Comparison of ENCODE assay signal across 8 cellular contexts in genomic region chr19:19775891-19776205, GRCh38. TPM values are rescaled to one million over a fixed set of nuclear protein-coding genes. Genes with fewer than 3 reads are reported as not detected.
DNase-seq lines count a peak whose midpoint lies in the region; ATAC-seq, FAIRE-seq and TF ChIP-seq lines count a peak whose summit lies in the region.

No MANE protein-coding gene starts in this region.

- SMC1A ChIA-PET in GM12878 (lab: Charles Lee; ENCODE audit: uncharacterized antibody, unreplicated experiment) = interaction anchor here (0.6 to 2.4 kb wide), 11 partner anchors 9 to 127 kb away, joined by 3 to 18 read pairs (median 6); partner anchors contain the start of genes ATP13A1, ZNF101, ZNF14 and ZNF253

- DNase-seq in activated CD4-positive, alpha-beta T cell treated with anti-CD3 and anti-CD28 coated beads, Interleukin-2, amount 10 ng/mL, durations not matched to agents 24 days and 14 days = no peak
- no peak for DNase-seq in activated CD4-positive, alpha-beta T cell treated with anti-CD3 and anti-CD28 coated beads, Interleukin-2, amount 50 U/mL, for 48 hours
- DNase-seq in GM12878 (ENCODE audit: low read depth, low spot score) (no peak), mesenchymal stem cell (no peak), urothelium cell line (ENCODE audit: low spot score) (peak; percentile 4), activated gamma-delta T cell (lab: John Stamatoyannopoulos, UW) (no peak), NCI-H526 (lab: John Stamatoyannopoulos, UW) (no peak)

- H3K4me1 Mint-ChIP-seq in activated CD4-positive, alpha-beta T cell treated with anti-CD3 and anti-CD28 coated beads, Interleukin-2, amount 10 ng/mL, durations not matched to agents 24 days and 14 days = peaks cover 24% of the 10 kb centered on the region

- H2BK12ac ChIP-seq in mesenchymal stem cell (ENCODE audit: low read length in 2 of 2) = no peak overlapping the region

- no peaks in the 10 kb centered on the region for H3K4me1 ChIP-seq in GM12878 (ENCODE audit: control insufficient read depth, insufficient read depth, low read length)
- H3K4me1 ChIP-seq in mesenchymal stem cell (ENCODE audit: control insufficient read depth, insufficient read depth, low read depth, low read length) = no peaks in the 10 kb centered on the region

- peak overlapping the region; percentile 24 for H2BK5ac ChIP-seq in mesenchymal stem cell (ENCODE audit: low read depth, low read length, poor library complexity, severe bottlenecking)

- H3K36me3 ChIP-seq in GM12878 (ENCODE audit: control insufficient read depth in 2 of 2, insufficient read depth in 2 of 2, low read length in 1 of 2) (peaks cover 0 to 5% of the 10 kb centered on the region in 2 experiments; a peak in 1 of 4 replicates), mesenchymal stem cell (ENCODE audit: control insufficient read depth in 1 of 2, insufficient read depth in 2 of 2, low read depth in 1 of 2, low read length in 2 of 2) (peaks cover 3 to 13% of the 10 kb centered on the region in 2 experiments)

- RAD21 ChIA-PET in GM12878 (lab: Charles Lee; ENCODE audit: unreplicated experiment) = interaction anchor here (0.7 to 2.3 kb wide), 8 partner anchors 43 to 244 kb away, joined by 3 to 16 read pairs (median 8); partner anchors contain the start of genes ZNF101, ZNF14, ZNF253 and ZNF506

- in situ Hi-C loops in GM12878 (cut with MboI) = loop anchor here (5.0 to 10.0 kb wide), 2 partner anchors 109 to 251 kb away; partner anchors contain the start of genes YJEFN3 and ZNF101

- POLR2A ChIA-PET in GM12878 (lab: Charles Lee) = interaction anchor here (0.8 to 2.1 kb wide), 10 partner anchors 43 to 138 kb away, joined by 3 to 12 read pairs (median 4); partner anchors contain the start of genes ZNF14, ZNF506 and ZNF93

- TF ChIP-seq POLR2A in GM12878 (IDR thresholded peaks at IDR 0.05; ENCODE audit: low read depth, low read length) = no peak

- no peak for FAIRE-seq in GM12878 (lab: Jason Lieb, UNC)
- FAIRE-seq in urothelium cell line (lab: Jason Lieb, UNC) = no peak

- TSS peak; percentile 92 for BruUV-seq in GM12878 (replicated peaks; lab: Mats Ljungman, UMichigan)

- H3K27ac Mint-ChIP-seq in activated CD4-positive, alpha-beta T cell treated with anti-CD3 and anti-CD28 coated beads, Interleukin-2, amount 10 ng/mL, durations not matched to agents 24 days and 14 days = peak overlapping the region; percentile 85

- ATAC-seq in HG03575 (IDR thresholded peaks at IDR 0.05; ENCODE audit: extremely low read depth, insufficient number of reproducible peaks, low FRiP score, unreplicated experiment) = peak; percentile 4
- ATAC-seq in GM12878 = peak; percentile 21

- CTCF ChIA-PET in GM12878 (lab: Yijun Ruan, JAX) = interaction anchor here (0.6 to 1.4 kb wide), 6 partner anchors 45 to 244 kb away, joined by 3 to 4 read pairs (median 4); partner anchors contain the start of genes ZNF253 and ZNF506

- no peaks in the 10 kb centered on the region for H3K27me3 ChIP-seq in GM12878 (replicated peaks in 1 of 2; ENCODE audit: control insufficient read depth in 2 of 2, insufficient read depth in 2 of 2, low read length in 1 of 2)
- no peaks in the 10 kb centered on the region for H3K27me3 ChIP-seq in mesenchymal stem cell (ENCODE audit: control insufficient read depth in 1 of 2, insufficient read depth in 1 of 2, low read length in 2 of 2)

- H3K4me2 ChIP-seq in GM12878 (ENCODE audit: control insufficient read depth, insufficient read depth) (peak overlapping the region; percentile 83), mesenchymal stem cell (ENCODE audit: low read length, poor library complexity, severe bottlenecking) (peak overlapping the region; percentile 72)

- peak overlapping the region in 1 of 2 experiments; percentile 19 for H3K4ac ChIP-seq in mesenchymal stem cell (ENCODE audit: low read depth in 1 of 2, low read length in 2 of 2)

- H3K4me3 Mint-ChIP-seq in activated CD4-positive, alpha-beta T cell treated with anti-CD3 and anti-CD28 coated beads, Interleukin-2, amount 10 ng/mL, durations not matched to agents 24 days and 14 days = peak overlapping the region; percentile 93

- H2AFZ ChIP-seq in GM12878 (ENCODE audit: control insufficient read depth, low read depth, low read length) (peak overlapping the region; percentile 63), mesenchymal stem cell (ENCODE audit: low read depth, low read length) (peak overlapping the region; percentile 6)

- H3K79me2 ChIP-seq in GM12878 (ENCODE audit: control insufficient read depth, insufficient read depth, low read length) = peaks cover 3% of the 10 kb centered on the region

- H3K9me3 ChIP-seq in GM12878 (replicated peaks; ENCODE audit: control insufficient read depth, insufficient read depth, low read length) = peaks cover 8% of the 10 kb centered on the region
- H3K9me3 ChIP-seq in mesenchymal stem cell (ENCODE audit: control insufficient read depth, low read length) = peaks cover 15% of the 10 kb centered on the region

- no peak overlapping the region for H3K23ac ChIP-seq in mesenchymal stem cell (ENCODE audit: low read length in 2 of 2)

- H2BK15ac ChIP-seq in mesenchymal stem cell (ENCODE audit: low read depth, poor library complexity, severe bottlenecking) = no peak overlapping the region

- H2BK120ac ChIP-seq in mesenchymal stem cell (ENCODE audit: low read depth, low read length) = no peak overlapping the region

- H3K18ac ChIP-seq in mesenchymal stem cell (ENCODE audit: low read depth in 1 of 2, low read length in 2 of 2) = peak overlapping the region; percentile 9 to 49

- TF ChIP-seq RAD21 in GM12878 (IDR thresholded peaks at IDR 0.05; ENCODE audit: insufficient read depth, low read depth, low read length) = no peak

- H4K91ac ChIP-seq in mesenchymal stem cell (ENCODE audit: low read length) = peak overlapping the region; percentile 24

- no peaks in the 10 kb centered on the region for H4K20me1 ChIP-seq in GM12878 (ENCODE audit: control insufficient read depth, insufficient read depth)

- no peak for TF ChIP-seq CTCF in GM12878 (IDR thresholded peaks at IDR 0.05 in 2 of 3, conservative IDR thresholded peaks at IDR 0.05 in 1 of 3; ENCODE audit: control insufficient read depth in 2 of 3, extremely low read depth in 1 of 3, insufficient read depth in 1 of 3, low read depth in 3 of 3, low read length in 3 of 3)

- H4K8ac ChIP-seq in mesenchymal stem cell (ENCODE audit: low read length) = peak overlapping the region; percentile 92

- H3K27ac ChIP-seq in GM12878 (ENCODE audit: control insufficient read depth, insufficient read depth) = peak overlapping the region; percentile 50
- peak overlapping the region; percentile 39 for H3K27ac ChIP-seq in mesenchymal stem cell (ENCODE audit: low read length, poor library complexity, severe bottlenecking)

- intact Hi-C loops in activated CD4-positive, alpha-beta T cell treated with anti-CD3 and anti-CD28 coated beads, Interleukin-2, amount 10 ng/mL, durations not matched to agents 24 days and 14 days (cut with micrococcal nuclease) = loop anchor here (1.0 to 2.0 kb wide), 4 partner anchors 43 to 108 kb away; partner anchors contain the start of genes ZNF101, ZNF14, ZNF253 and ZNF506
- intact Hi-C loops in GM12878 (cut with micrococcal nuclease; ENCODE audit: unreplicated experiment) = loop anchor here (2.0 kb wide), 1 partner anchor 107 kb away; the partner anchor contains the start of gene ZNF101

- no peak overlapping the region for H3K14ac ChIP-seq in mesenchymal stem cell (ENCODE audit: low read length in 2 of 2)

- 2% methylated on average over 11 of the region's 11 CpGs for WGBS in GM12878 (ENCODE audit: insufficient coverage, insufficient replicate concordance, low lambda C conversion rate, missing lambda C conversion rate)
- WGBS in mesenchymal stem cell = 7% methylated on average over 11 of the region's 11 CpGs

- no peak for TF ChIP-seq EP300 in GM12878 (IDR thresholded peaks at IDR 0.05; ENCODE audit: borderline replicate concordance in 1 of 2, control insufficient read depth in 1 of 2, low read depth in 2 of 2, low read length in 2 of 2)

- H3K9ac ChIP-seq in GM12878 (ENCODE audit: control insufficient read depth, insufficient read depth, low read length) (peak overlapping the region; percentile 64), mesenchymal stem cell (ENCODE audit: low read length) (peak overlapping the region; percentile 95)

- no peaks in the 10 kb centered on the region for H3K27me3 Mint-ChIP-seq in activated CD4-positive, alpha-beta T cell treated with anti-CD3 and anti-CD28 coated beads, Interleukin-2, amount 10 ng/mL, durations not matched to agents 24 days and 14 days

- H3K4me3 ChIP-seq in GM12878 (peak overlapping the region; percentile 78), mesenchymal stem cell (ENCODE audit: insufficient read depth in 1 of 2, low read depth in 1 of 2, low read length in 2 of 2) (peak overlapping the region; percentile 62 to 96)

- H3K36me3 Mint-ChIP-seq in activated CD4-positive, alpha-beta T cell treated with anti-CD3 and anti-CD28 coated beads, Interleukin-2, amount 10 ng/mL, durations not matched to agents 24 days and 14 days (ENCODE audit: low read depth) = peaks cover 30% of the 10 kb centered on the region

- no peak overlapping the region for H2AK5ac ChIP-seq in mesenchymal stem cell (ENCODE audit: low read length, severe bottlenecking)

- peaks cover 18% of the 10 kb centered on the region for H3K9me3 Mint-ChIP-seq in activated CD4-positive, alpha-beta T cell treated with anti-CD3 and anti-CD28 coated beads, Interleukin-2, amount 10 ng/mL, durations not matched to agents 24 days and 14 days

- peaks cover 21% of the 10 kb centered on the region for H3K79me1 ChIP-seq in mesenchymal stem cell (replicated peaks; ENCODE audit: low read length, poor library complexity, severe bottlenecking)

RNA-seq across cellular contexts. Expression of gene ZNF14, which starts 42.9 kb away (rescaled TPM):
- total RNA-seq in activated CD4-positive, alpha-beta T cell treated with anti-CD3 and anti-CD28 coated beads, Interleukin-2, amount 10 ng/mL, durations not matched to agents 24 days and 14 days = 4.7 and 4.8 TPM in 2 replicates
- 16.4 and 16.8 TPM in 2 replicates for total RNA-seq in GM12878 (2013; cell fraction: nucleolus; rRNA removed)
- total RNA-seq in GM12878 (2014; rRNA removed) = 4.6 and 5.0 TPM in 2 replicates
- total RNA-seq in GM12878 (2014; rRNA removed; fragmentation: Illumina TruSeq; extraction: Trizol) = 6.7 and 7.1 TPM in 2 replicates
- 3.1 and 3.3 TPM in 2 replicates for total RNA-seq in GM12878 (2021)
- 3.0 TPM for polyA plus RNA-seq in GM12878 (2011; ENCODE audit: low read depth)
- 5.5 and 8.9 TPM in 2 replicates for polyA plus RNA-seq in GM12878 (2011; rRNA removed)
- 2.1 and 2.5 TPM in 2 replicates for polyA plus RNA-seq in GM12878 (2011; cell fraction: cytosol; rRNA removed)
- 2.5 and 2.6 TPM in 2 replicates for polyA plus RNA-seq in GM12878 (2011; cell fraction: nucleus; rRNA removed)
- polyA plus RNA-seq in GM12878 (2012) = 3.1 and 4.9 TPM in 2 replicates
- 4.6 and 6.4 TPM in 2 replicates for polyA plus RNA-seq in GM12878 (2014; fragmentation: Illumina TruSeq; extraction: Trizol)
- polyA plus RNA-seq in GM12878 (2014; fragmentation: Nextera tagmentation; extraction: Ambion mirVana) = 1 to 10 TPM; 3.1 to 3.8 TPM
- polyA plus RNA-seq in GM12878 (2014; rRNA removed) = 2.5 and 2.8 TPM in 2 replicates
- 1 to 10 TPM; 6.7 to 7.2 TPM for polyA plus RNA-seq in GM12878 (2016; fragmentation: Nextera tagmentation; extraction: Ambion mirVana)
- 4.5 and 6.1 TPM in 2 replicates for polyA minus RNA-seq in GM12878 (2011; rRNA and poly(A)+ RNA removed)
- polyA minus RNA-seq in GM12878 (2011; cell fraction: cytosol; rRNA and poly(A)+ RNA removed) = 1.6 and 2.5 TPM in 2 replicates
- polyA minus RNA-seq in GM12878 (2011; cell fraction: nucleus; rRNA and poly(A)+ RNA removed) = 1.8 and 2.8 TPM in 2 replicates
- 1.3 TPM for polyA plus RNA-seq in mesenchymal stem cell (2013, experiment 1 of 2)
- polyA plus RNA-seq in mesenchymal stem cell (2013, experiment 2 of 2) = 1.3 TPM

RNA-seq across cellular contexts. Expression of gene ZNF506, which starts 45.7 kb away (rescaled TPM):
- total RNA-seq in activated CD4-positive, alpha-beta T cell treated with anti-CD3 and anti-CD28 coated beads, Interleukin-2, amount 10 ng/mL, durations not matched to agents 24 days and 14 days = 13.3 and 16.2 TPM in 2 replicates
- 235 and 244 TPM in 2 replicates for total RNA-seq in GM12878 (2013; cell fraction: nucleolus; rRNA removed)
- total RNA-seq in GM12878 (2014; rRNA removed) (8.0 and 12.0 TPM in 2 replicates), GM12878 (2014; rRNA removed; fragmentation: Illumina TruSeq; extraction: Trizol) (11.7 and 12.0 TPM in 2 replicates), GM12878 (2021) (8.6 and 8.8 TPM in 2 replicates)
- 4.7 TPM for polyA plus RNA-seq in GM12878 (2011; ENCODE audit: low read depth)
- polyA plus RNA-seq in GM12878 (2011; rRNA removed) (5.9 and 10.2 TPM in 2 replicates), GM12878 (2014; fragmentation: Illumina TruSeq; extraction: Trizol) (7.2 and 8.7 TPM in 2 replicates), GM12878 (2014; fragmentation: Nextera tagmentation; extraction: Ambion mirVana) (1 to 10 TPM; 3.5 to 4.0 TPM), GM12878 (2014; rRNA removed) (5.2 and 7.4 TPM in 2 replicates), GM12878 (2016; fragmentation: Nextera tagmentation; extraction: Ambion mirVana) (1 to 10 TPM; 7.8 to 9.1 TPM)
- polyA plus RNA-seq in GM12878 (2011; cell fraction: cytosol; rRNA removed) = 2.7 and 3.5 TPM in 2 replicates
- 3.4 and 3.9 TPM in 2 replicates for polyA plus RNA-seq in GM12878 (2011; cell fraction: nucleus; rRNA removed)
- 8.1 and 9.1 TPM in 2 replicates for polyA plus RNA-seq in GM12878 (2012)
- polyA minus RNA-seq in GM12878 (2011; rRNA and poly(A)+ RNA removed) = 3.4 and 4.5 TPM in 2 replicates
- polyA minus RNA-seq in GM12878 (2011; cell fraction: cytosol; rRNA and poly(A)+ RNA removed) = 1.6 and 3.6 TPM in 2 replicates
- polyA minus RNA-seq in GM12878 (2011; cell fraction: nucleus; rRNA and poly(A)+ RNA removed) = 5.8 and 8.8 TPM in 2 replicates
- polyA plus RNA-seq in mesenchymal stem cell (2013, experiment 1 of 2) = 8.5 TPM
- polyA plus RNA-seq in mesenchymal stem cell (2013, experiment 2 of 2) = 8.5 TPM
